In the genomic region with DNA sequence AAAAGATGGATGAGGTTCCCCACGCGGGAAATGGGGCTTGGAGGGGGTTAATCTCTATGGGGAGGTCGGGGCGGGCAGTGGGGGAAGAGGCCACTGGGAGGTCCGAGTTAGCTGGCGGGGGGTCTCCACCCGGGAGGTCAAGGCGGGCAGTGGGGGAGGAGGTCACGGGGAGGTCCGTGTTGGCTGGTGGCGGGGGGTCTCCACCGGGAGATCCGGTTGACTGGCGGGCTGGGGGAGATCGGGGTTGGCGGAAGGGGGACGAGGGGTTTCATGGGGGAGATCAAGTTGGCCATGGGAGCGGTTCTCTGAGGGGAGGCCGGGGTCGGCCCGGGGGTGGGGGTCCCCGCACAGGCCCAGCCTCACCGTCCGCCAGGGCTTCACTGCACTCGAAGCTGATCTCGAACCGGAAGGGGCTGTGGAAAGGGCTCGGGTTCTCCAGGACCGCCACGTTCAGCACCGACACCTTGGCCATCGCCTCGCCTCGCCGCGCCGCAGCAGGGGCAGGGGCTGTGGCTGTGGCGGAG, we compare ENCODE assay signal across 1 cellular context.
TF ChIP-seq lines count a peak whose summit lies in the region.

No MANE protein-coding gene starts in this region.

TF ChIP-seq in IMR-90, 13 proteins besides CTCF, POLR2A, EP300 and RAD21 (continued from another document):
- TF ChIP-seq, protein P1, sequence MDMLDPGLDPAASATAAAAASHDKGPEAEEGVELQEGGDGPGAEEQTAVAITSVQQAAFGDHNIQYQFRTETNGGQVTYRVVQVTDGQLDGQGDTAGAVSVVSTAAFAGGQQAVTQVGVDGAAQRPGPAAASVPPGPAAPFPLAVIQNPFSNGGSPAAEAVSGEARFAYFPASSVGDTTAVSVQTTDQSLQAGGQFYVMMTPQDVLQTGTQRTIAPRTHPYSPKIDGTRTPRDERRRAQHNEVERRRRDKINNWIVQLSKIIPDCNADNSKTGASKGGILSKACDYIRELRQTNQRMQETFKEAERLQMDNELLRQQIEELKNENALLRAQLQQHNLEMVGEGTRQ (IDR thresholded peaks at IDR 0.05; ENCODE audit: low read depth, low read length), result no peak
- no peak for TF ChIP-seq MXI1 (IDR thresholded peaks at IDR 0.05; ENCODE audit: borderline replicate concordance, low read depth, low read length)
- TF ChIP-seq MAZ (IDR thresholded peaks at IDR 0.05; ENCODE audit: borderline replicate concordance, low read depth, low read length), result no peak
- TF ChIP-seq MAFK (IDR thresholded peaks at IDR 0.05; ENCODE audit: low read depth, low read length), result no peak
- TF ChIP-seq NFE2L2 (IDR thresholded peaks at IDR 0.05; ENCODE audit: low read depth, low read length), result no peak
